ENCODE assay signal across 21 cellular contexts in the genomic region with DNA sequence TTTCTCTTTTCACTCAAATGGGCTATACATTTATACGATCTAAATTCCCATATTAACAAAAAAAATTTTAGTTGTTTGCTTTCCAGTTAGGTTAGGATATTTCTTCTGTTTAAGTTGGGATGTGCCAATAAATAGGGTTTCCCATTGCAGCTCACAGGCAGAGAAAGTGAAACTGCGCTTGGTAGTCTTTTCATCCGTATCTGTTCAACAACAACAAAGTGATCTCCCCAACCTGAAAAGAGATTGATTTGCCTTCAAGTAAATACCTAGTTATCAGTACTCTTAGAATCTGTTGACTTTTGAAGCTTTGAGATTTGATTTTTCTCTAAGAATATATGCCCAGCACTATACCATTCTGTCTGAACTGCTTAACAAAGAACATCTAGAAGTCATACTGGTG.
DNase-seq lines count a peak whose midpoint lies in the region; ATAC-seq lines count a peak whose summit lies in the region.
"Had no signal": no experiment of that assay in that cellular context is flagged by ENCODE, and none has a peak within 500 bp of the region (broad histone marks: within the 10 kb centered on the region; RNA-seq: fewer than 3 reads in every experiment).

No MANE protein-coding gene starts in this region.

- in situ Hi-C loops in G401 (cut with HindIII; ENCODE audit: low sequenced_read_pairs): no loop called here

- DNase-seq in G401 (ENCODE audit: low spot score) (peak; percentile 21), NCI-H2081 (lab: John Stamatoyannopoulos, UW) (peak; percentile 20 to 72), OCI-M1 (lab: John Stamatoyannopoulos, UW) (peak; percentile 70), inferior parietal cortex (ENCODE audit: extremely low spot score) (peak; percentile 31), epidermal melanocyte (ENCODE audit: insufficient read length, low spot score) (no peak), LoVo (ENCODE audit: low spot score) (no peak)
- DNase-seq: activated naive CD8-positive, alpha-beta T cell treated with anti-CD3 and anti-CD28 coated beads for 36 hours; body of pancreas; CD4-positive, alpha-beta T cell; DND-41; effector memory CD4-positive, alpha-beta T cell; mucosa of descending colon; NCI-H1092; NCI-H2227 treated with DMSO at 0.1 percent for 48 hours; NK-92 treated with Interleukin-12 subunit alpha and Interleukin-12 subunit beta, amount 100 ng/mL, for 24 hours; psoas muscle; stimulated activated CD4-positive, alpha-beta T cell treated with anti-CD3 and anti-CD28 coated beads, Interleukin-2, amount 100 ng/mL, for 48 hours; stimulated activated naive CD4-positive, alpha-beta T cell treated with Interleukin-2 at 50 U/mL for 16 hours; thyroid gland had no signal

- no peak for ATAC-seq in HG02623 (IDR thresholded peaks at IDR 0.05; ENCODE audit: unreplicated experiment)
- no peak for ATAC-seq in HG03520 (IDR thresholded peaks at IDR 0.05; ENCODE audit: unreplicated experiment)
- ATAC-seq: body of pancreas, mucosa of descending colon had no signal

Comparison
In these comparisons a context has a peak if more than half of its experiments do, and no peak if none do; other contexts are left out.
1. DNase-seq: peak in G401 (single experiment), NCI-H2081 (2 of 2), OCI-M1 (single experiment) and inferior parietal cortex (single experiment); none in epidermal melanocyte (single experiment) and LoVo (single experiment).